9 cellular contexts compared by ENCODE assay signal in genomic region chr2:204917089-204917701, GRCh38.
"Had no signal": no experiment of that assay in that cellular context is flagged by ENCODE, and none has a peak within 500 bp of the region (broad histone marks: within the 10 kb centered on the region; RNA-seq: fewer than 3 reads in every experiment).

No MANE protein-coding gene starts in this region.

- H3K27ac ChIP-seq: GM23248 had no signal

- FAIRE-seq: HTR-8/SVneo had no signal

- H3K36me3 Mint-ChIP-seq: IgD-negative memory B cell had no signal

- ATAC-seq: HCT116 had no signal

- H3K9ac ChIP-seq: GM23248 had no signal

- H2AFZ ChIP-seq: GM23248 had no signal

- H3K9me3 ChIP-seq: HAP-1 had no signal

- H3K27me3 Mint-ChIP-seq: IgD-negative memory B cell had no signal

- H3K9me3 Mint-ChIP-seq: HFFc6, IgD-negative memory B cell had no signal

- DNase-seq: GM23248, GOT3, H7, HFFc6, KG1 had no signal

- H3K4me1 Mint-ChIP-seq: IgD-negative memory B cell had no signal

- H3K27ac Mint-ChIP-seq: HFFc6, IgD-negative memory B cell had no signal

- H3K36me3 ChIP-seq: HAP-1 had no signal

- H3K4me3 Mint-ChIP-seq: HFFc6, IgD-negative memory B cell had no signal

- H3K4me3 ChIP-seq: GM23248, HAP-1 had no signal
